ENCODE assay signal across 20 cellular contexts in the genomic region with DNA sequence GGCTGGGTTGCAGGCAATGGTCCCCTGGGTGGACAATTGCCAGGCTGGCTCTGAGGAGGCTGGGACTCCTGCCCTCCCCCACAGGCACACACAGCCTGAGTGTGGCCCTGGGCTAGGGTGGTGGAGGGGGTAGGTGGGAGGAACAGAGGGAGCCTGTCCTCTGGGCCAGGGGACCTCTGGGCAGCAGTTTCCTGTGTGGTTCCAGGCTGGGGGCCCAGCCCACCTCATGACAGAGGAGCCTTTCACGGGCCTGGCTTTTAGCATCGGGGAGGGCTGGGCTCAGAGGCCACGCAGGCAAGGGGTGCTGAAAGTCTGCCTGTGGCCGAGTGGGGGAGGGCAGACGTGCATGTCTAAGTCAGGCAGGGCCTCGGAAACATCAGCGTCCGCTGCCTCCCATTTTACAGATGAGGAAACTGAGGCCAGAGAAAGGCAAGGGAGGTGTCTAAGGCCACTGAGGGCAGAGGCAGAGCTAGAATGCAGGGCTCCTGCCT. TPM values are rescaled to one million over a fixed set of nuclear protein-coding genes. Genes with fewer than 3 reads are reported as not detected.
"Had no signal": no experiment of that assay in that cellular context is flagged by ENCODE, and none has a peak within 500 bp of the region (broad histone marks: within the 10 kb centered on the region; RNA-seq: fewer than 3 reads in every experiment).

No MANE protein-coding gene starts in this region.

- DNase-seq: activated CD4-positive, CD25-positive, alpha-beta regulatory T cell treated with anti-CD3 and anti-CD28 coated beads, Interleukin-2, amount 50 U/mL, for 72 hours; activated CD8-positive, alpha-beta memory T cell treated with anti-CD3 and anti-CD28 coated beads, Interleukin-2, amount 10 ng/mL, durations not matched to agents 7 days and 5 days; activated naive CD4-positive, alpha-beta T cell treated with anti-CD3 and anti-CD28 coated beads, Interleukin-2, amount 10 ng/mL, durations not matched to agents 7 days and 5 days; activated T-cell treated with anti-CD3 and anti-CD28 coated beads, Interleukin-2, amount 50 U/mL, for 1 hour; kidney; left ventricle myocardium inferior; mucosa of descending colon; naive thymus-derived CD8-positive, alpha-beta T cell; small intestine; stimulated activated CD4-positive, alpha-beta T cell treated with anti-CD3 and anti-CD28 coated beads, Interleukin-4, amount 100 ng/mL, for 24 hours; stimulated activated CD8-positive, alpha-beta memory T cell treated with anti-CD3 and anti-CD28 coated beads, Interleukin-4, amount 100 ng/mL, for 48 hours; stimulated activated naive CD4-positive, alpha-beta T cell treated with Interleukin-2 at 50 U/mL for 16 hours; T-helper 1 cell; T1000; upper lobe of left lung had no signal

- H3K79me2 ChIP-seq: hepatocyte had no signal

- H3K36me3 ChIP-seq: left ventricle myocardium inferior, right atrium auricular region, suprapubic skin, upper lobe of left lung had no signal

- H3K27me3 ChIP-seq: hepatocyte, right atrium auricular region, suprapubic skin, upper lobe of left lung had no signal

- H3K4me1 ChIP-seq: suprapubic skin, upper lobe of left lung had no signal

- H3K4me2 ChIP-seq: hepatocyte had no signal

- H3K9me3 ChIP-seq: left ventricle myocardium inferior, mucosa of descending colon, right atrium auricular region, suprapubic skin, upper lobe of left lung had no signal

- H3K4me3 ChIP-seq: hepatocyte, left ventricle myocardium inferior, mucosa of descending colon, right atrium auricular region, suprapubic skin, upper lobe of left lung had no signal

- ATAC-seq: activated CD8-positive, alpha-beta memory T cell treated with anti-CD3 and anti-CD28 coated beads, Interleukin-2, amount 10 ng/mL, durations not matched to agents 7 days and 5 days; naive thymus-derived CD8-positive, alpha-beta T cell had no signal

- H2AFZ ChIP-seq: hepatocyte had no signal

- H3K27ac ChIP-seq: hepatocyte, left ventricle myocardium inferior, right atrium auricular region, suprapubic skin, upper lobe of left lung had no signal

RNA-seq across cellular contexts. Expression of gene EXTL1, which starts 7.0 kb away (rescaled TPM):
- total RNA-seq: activated CD8-positive, alpha-beta memory T cell treated with anti-CD3 and anti-CD28 coated beads, Interleukin-2, amount 10 ng/mL, durations not matched to agents 7 days and 5 days had no signal
- polyA plus RNA-seq: naive thymus-derived CD8-positive, alpha-beta T cell had no signal

RNA-seq across cellular contexts. Expression of gene SLC30A2, which starts 17.4 kb away (rescaled TPM):
- total RNA-seq: activated CD8-positive, alpha-beta memory T cell treated with anti-CD3 and anti-CD28 coated beads, Interleukin-2, amount 10 ng/mL, durations not matched to agents 7 days and 5 days; glomerular endothelial cell; naive thymus-derived CD8-positive, alpha-beta T cell had no signal

RNA-seq across cellular contexts. Expression of gene TRIM63, which starts 38.9 kb away (rescaled TPM):
- total RNA-seq: activated CD8-positive, alpha-beta memory T cell treated with anti-CD3 and anti-CD28 coated beads, Interleukin-2, amount 10 ng/mL, durations not matched to agents 7 days and 5 days; glomerular endothelial cell; naive thymus-derived CD8-positive, alpha-beta T cell; progenitor cell of endocrine pancreas had no signal
- polyA plus RNA-seq: naive thymus-derived CD8-positive, alpha-beta T cell had no signal
